11 cellular contexts compared by ENCODE assay signal in genomic region chr20:8932192-8933150, GRCh38.
DNase-seq lines count a peak whose midpoint lies in the region; ATAC-seq, FAIRE-seq and TF ChIP-seq lines count a peak whose summit lies in the region.
"Had no signal": no experiment of that assay in that cellular context is flagged by ENCODE, and none has a peak within 500 bp of the region (broad histone marks: within the 10 kb centered on the region; RNA-seq: fewer than 3 reads in every experiment).

No MANE protein-coding gene starts in this region.

- DNase-seq in HK-2 (ENCODE audit: unreplicated experiment) (peak; percentile 81), bronchial epithelial cell (ENCODE audit: low read depth) (peak; percentile 6), left lung (no peak), DMS153 treated with DMSO at 0.1 percent for 48 hours (lab: John Stamatoyannopoulos, UW; ENCODE audit: unreplicated experiment) (no peak), superior temporal gyrus (ENCODE audit: extremely low spot score) (no peak)
- DNase-seq: CD8-positive, alpha-beta T cell; effector CD8-positive, alpha-beta T cell had no signal

- H3K27ac ChIP-seq in ACC112 (ENCODE audit: low read depth, low read length) (peak overlapping the region; percentile 40; the same call in 1 of the 2 replicates), left lung (no peak overlapping the region)

- no peaks in the 10 kb centered on the region for H3K27me3 ChIP-seq in ACC112 (ENCODE audit: insufficient read depth, low read length)
- H3K27me3 ChIP-seq in bronchial epithelial cell (ENCODE audit: control insufficient read depth, insufficient read depth, low read length): no peaks in the 10 kb centered on the region
- H3K27me3 ChIP-seq in left lung: no peaks in the 10 kb centered on the region

- H3K4me3 ChIP-seq in ACC112 (ENCODE audit: low read depth, low read length) (no peak overlapping the region), bronchial epithelial cell (ENCODE audit: low read depth, low read length) (no peak overlapping the region), left lung (no peak overlapping the region)

- H2AFZ ChIP-seq in ACC112 (ENCODE audit: low read length, unreplicated experiment): no peak overlapping the region

- H3K9me3 ChIP-seq in left lung: no peaks in the 10 kb centered on the region

- TF ChIP-seq CTCF in bronchial epithelial cell (IDR thresholded peaks at IDR 0.05; ENCODE audit: insufficient read depth, low read length, severe bottlenecking): no peak
- no peak for TF ChIP-seq CTCF in left lung (IDR thresholded peaks at IDR 0.05)

- intact Hi-C loops in left lung (cut with DNase I): no loop called here

- H3K79me2 ChIP-seq in ACC112 (ENCODE audit: control insufficient read depth, insufficient read depth, low read length, unreplicated experiment): no peaks in the 10 kb centered on the region

- H3K36me3 ChIP-seq in ACC112 (ENCODE audit: insufficient read depth, low read length): no peaks in the 10 kb centered on the region
- H3K36me3 ChIP-seq in bronchial epithelial cell (ENCODE audit: control insufficient read depth, insufficient read depth, low read length): no peaks in the 10 kb centered on the region
- H3K36me3 ChIP-seq in left lung: no peaks in the 10 kb centered on the region

- FAIRE-seq in bronchial epithelial cell (lab: Jason Lieb, UNC): no peak
- FAIRE-seq: TTC549 had no signal

- H3K4me1 ChIP-seq in ACC112 (ENCODE audit: control insufficient read depth, insufficient read depth, low read length, unreplicated experiment): no peaks in the 10 kb centered on the region
- no peaks in the 10 kb centered on the region for H3K4me1 ChIP-seq in left lung

- peak; percentile 54 for ATAC-seq in left lung
- ATAC-seq in GM18907 (IDR thresholded peaks at IDR 0.05; ENCODE audit: unreplicated experiment): no peak
- ATAC-seq in HG03045 (IDR thresholded peaks at IDR 0.05; ENCODE audit: unreplicated experiment): no peak
- ATAC-seq: CD8-positive, alpha-beta T cell had no signal

Comparison
In these comparisons a context has a peak if more than half of its experiments do, and no peak if none do; other contexts are left out.
1. DNase-seq: peak in HK-2 (single experiment) and bronchial epithelial cell (single experiment); none in left lung (0 of 2), DMS153 treated with DMSO at 0.1 percent for 48 hours (single experiment) and superior temporal gyrus (single experiment).